Comparison of ENCODE assay signal across 9 cellular contexts in the genomic region with DNA sequence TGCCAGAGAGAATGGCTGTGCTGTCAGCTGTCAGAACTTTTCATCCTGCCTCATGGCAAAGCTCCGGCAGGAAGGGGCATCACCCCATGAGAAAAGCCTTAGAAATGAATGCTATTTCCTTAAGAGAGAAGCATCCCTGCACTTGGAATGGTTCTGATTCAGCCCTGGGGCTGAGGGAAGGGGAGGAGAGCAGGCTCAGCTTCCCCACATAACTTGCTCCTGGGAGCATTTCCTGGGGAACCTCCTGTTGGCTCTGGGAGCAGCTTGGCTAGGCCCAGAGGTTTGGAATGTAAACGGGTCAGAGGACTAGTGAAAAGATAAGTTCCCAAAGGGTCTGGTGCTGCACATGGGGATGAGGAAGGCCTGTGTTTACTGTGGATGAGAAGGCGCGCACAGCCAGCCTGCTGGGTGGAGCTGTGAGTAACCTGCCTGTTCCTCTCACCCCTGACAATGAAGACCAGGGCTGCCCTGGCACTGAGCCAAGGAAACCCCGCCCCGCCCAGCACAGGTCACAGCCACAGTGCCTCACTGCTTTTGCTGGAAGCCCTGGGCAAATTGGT. TPM values are rescaled to one million over a fixed set of nuclear protein-coding genes. Genes with fewer than 3 reads are reported as not detected.
DNase-seq lines count a peak whose midpoint lies in the region; ATAC-seq lines count a peak whose summit lies in the region.
"Had no signal": no experiment of that assay in that cellular context is flagged by ENCODE, and none has a peak within 500 bp of the region (broad histone marks: within the 10 kb centered on the region; RNA-seq: fewer than 3 reads in every experiment).

No MANE protein-coding gene starts in this region.

- intact Hi-C loops in sciatic nerve (cut with DNase I), result loop anchor here (5.0 to 10.0 kb wide), 2 partner anchors 138 to 206 kb away; no protein-coding TSS in a partner anchor
- intact Hi-C loops in activated T-helper 2 cell treated with anti-CD3 and anti-CD28 coated beads, Interferon-gamma antibody, Interleukin-2, Interleukin-4, amounts not matched to agents 10 μg/mL and 5 μg/mL and 100 μg/mL, durations not matched to agents 14 hours and 24 hours and 36 hours (cut with micrococcal nuclease), result no loop called here

- peaks cover 1% of the 10 kb centered on the region for H3K4me1 Mint-ChIP-seq in activated T-helper 2 cell treated with anti-CD3 and anti-CD28 coated beads, Interferon-gamma antibody, Interleukin-2, Interleukin-4, amounts not matched to agents 10 μg/mL and 5 μg/mL and 100 μg/mL, durations not matched to agents 14 hours and 24 hours and 36 hours (ENCODE audit: low read depth)

- H3K27me3 Mint-ChIP-seq in activated T-helper 2 cell treated with anti-CD3 and anti-CD28 coated beads, Interferon-gamma antibody, Interleukin-2, Interleukin-4, amounts not matched to agents 10 μg/mL and 5 μg/mL and 100 μg/mL, durations not matched to agents 14 hours and 24 hours and 36 hours (ENCODE audit: low read depth), result peaks cover 10% of the 10 kb centered on the region

- H3K4me3 Mint-ChIP-seq in activated T-helper 2 cell treated with anti-CD3 and anti-CD28 coated beads, Interferon-gamma antibody, Interleukin-2, Interleukin-4, amounts not matched to agents 10 μg/mL and 5 μg/mL and 100 μg/mL, durations not matched to agents 14 hours and 24 hours and 36 hours (ENCODE audit: low read depth), result no peak overlapping the region

- no peaks in the 10 kb centered on the region for H3K9me3 Mint-ChIP-seq in activated T-helper 2 cell treated with anti-CD3 and anti-CD28 coated beads, Interferon-gamma antibody, Interleukin-2, Interleukin-4, amounts not matched to agents 10 μg/mL and 5 μg/mL and 100 μg/mL, durations not matched to agents 14 hours and 24 hours and 36 hours

- peak; percentile 57 for ATAC-seq in sciatic nerve
- no peak for ATAC-seq in HG03432 (IDR thresholded peaks at IDR 0.05; ENCODE audit: unreplicated experiment)

- no peak overlapping the region for H3K27ac Mint-ChIP-seq in activated T-helper 2 cell treated with anti-CD3 and anti-CD28 coated beads, Interferon-gamma antibody, Interleukin-2, Interleukin-4, amounts not matched to agents 10 μg/mL and 5 μg/mL and 100 μg/mL, durations not matched to agents 14 hours and 24 hours and 36 hours

- DNase-seq in DMS79 treated with DMSO at 0.1 percent for 48 hours (lab: John Stamatoyannopoulos, UW) (peak; percentile 4), DMS79 (lab: John Stamatoyannopoulos, UW) (no peak), NCI-H748 (lab: John Stamatoyannopoulos, UW; ENCODE audit: unreplicated experiment) (peak; percentile 87), fibroblast of the conjunctiva (ENCODE audit: low read depth) (peak; percentile 61), sciatic nerve (ENCODE audit: low spot score) (peak; percentile 87)
- peak; percentile 50 for DNase-seq in activated T-cell treated with anti-CD3 and anti-CD28 coated beads, Interleukin-2, amount 50 U/mL, for 1 hour
- no peak for DNase-seq in activated T-helper 2 cell treated with anti-CD3 and anti-CD28 coated beads, Interferon-gamma antibody, Interleukin-2, Interleukin-4, amounts not matched to agents 10 μg/mL and 5 μg/mL and 100 μg/mL, durations not matched to agents 14 hours and 24 hours and 36 hours (ENCODE audit: low spot score)

- H3K36me3 Mint-ChIP-seq in activated T-helper 2 cell treated with anti-CD3 and anti-CD28 coated beads, Interferon-gamma antibody, Interleukin-2, Interleukin-4, amounts not matched to agents 10 μg/mL and 5 μg/mL and 100 μg/mL, durations not matched to agents 14 hours and 24 hours and 36 hours (ENCODE audit: low read depth), result no peaks in the 10 kb centered on the region

RNA-seq across cellular contexts. Expression of gene PRELP, which starts 5.0 kb away (rescaled TPM):
- 200 TPM for total RNA-seq in sciatic nerve
- total RNA-seq in activated T-helper 2 cell treated with anti-CD3 and anti-CD28 coated beads, Interferon-gamma antibody, Interleukin-2, Interleukin-4, amounts not matched to agents 10 μg/mL and 5 μg/mL and 100 μg/mL, durations not matched to agents 14 hours and 24 hours and 36 hours, result not detected in 2 replicates

RNA-seq across cellular contexts. Expression of gene OPTC, which starts 13.3 kb away (rescaled TPM):
- not detected for total RNA-seq in sciatic nerve
- total RNA-seq in activated T-helper 2 cell treated with anti-CD3 and anti-CD28 coated beads, Interferon-gamma antibody, Interleukin-2, Interleukin-4, amounts not matched to agents 10 μg/mL and 5 μg/mL and 100 μg/mL, durations not matched to agents 14 hours and 24 hours and 36 hours, result not detected in 2 replicates
- total RNA-seq: subcutaneous adipose tissue had no signal

Comparison
In these comparisons a context has a peak if more than half of its experiments do, and no peak if none do; other contexts are left out.
1. DNase-seq: peak in DMS79 treated with DMSO at 0.1 percent for 48 hours (single experiment), NCI-H748 (single experiment), activated T-cell treated with anti-CD3 and anti-CD28 coated beads, Interleukin-2, amount 50 U/mL, for 1 hour (single experiment), fibroblast of the conjunctiva (single experiment) and sciatic nerve (single experiment); none in DMS79 (single experiment) and activated T-helper 2 cell treated with anti-CD3 and anti-CD28 coated beads, Interferon-gamma antibody, Interleukin-2, Interleukin-4, amounts not matched to agents 10 μg/mL and 5 μg/mL and 100 μg/mL, durations not matched to agents 14 hours and 24 hours and 36 hours (single experiment).
2. RNA of gene PRELP, which starts 5.0 kb away (total RNA-seq): 200 TPM in sciatic nerve (single experiment); not detected in activated T-helper 2 cell treated with anti-CD3 and anti-CD28 coated beads, Interferon-gamma antibody, Interleukin-2, Interleukin-4, amounts not matched to agents 10 μg/mL and 5 μg/mL and 100 μg/mL, durations not matched to agents 14 hours and 24 hours and 36 hours; every median in the first group is over 100 times any median in the second.